In the genomic region with DNA sequence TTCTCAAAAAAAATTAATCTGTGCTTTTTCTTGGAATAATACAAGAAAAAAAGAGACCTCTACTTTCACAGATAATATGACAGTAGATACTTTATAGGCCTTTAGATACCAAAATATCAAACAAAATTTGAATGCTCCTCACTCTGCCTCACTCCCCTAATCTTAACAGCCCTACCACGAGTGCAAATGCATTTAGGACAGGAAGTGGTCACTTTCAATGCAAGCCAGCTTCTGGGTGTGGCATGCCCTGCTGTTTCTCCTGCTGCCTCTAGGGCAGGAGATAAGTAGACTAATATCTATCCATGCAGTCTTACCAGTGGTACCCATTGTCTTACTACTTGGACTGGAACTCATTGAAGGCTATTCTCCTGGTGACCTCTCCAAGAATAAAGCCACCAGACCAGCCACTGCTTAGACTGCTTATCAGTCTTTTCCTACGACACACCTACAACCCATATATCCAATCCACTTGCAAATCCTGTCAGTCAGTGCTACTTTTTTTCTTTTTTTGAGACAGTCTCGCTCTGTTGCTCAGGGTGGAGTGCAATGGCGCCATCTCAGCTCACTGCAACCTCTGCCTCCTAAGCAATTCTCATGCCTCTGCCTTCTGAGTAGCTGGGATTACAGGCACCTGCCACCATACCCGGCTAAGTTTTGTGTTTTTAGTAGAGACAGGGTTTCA, we compare ENCODE assay signal across 9 cellular contexts. TPM values are rescaled to one million over a fixed set of nuclear protein-coding genes. Genes with fewer than 3 reads are reported as not detected.
A peak's percentile ranks its signal among the peaks of the same experiment; 100 is the strongest.
DNase-seq lines count a peak whose midpoint lies in the region; ATAC-seq lines count a peak whose summit lies in the region.
"Had no signal": no experiment of that assay in that cellular context is flagged by ENCODE, and none has a peak within 500 bp of the region (broad histone marks: within the 10 kb centered on the region; RNA-seq: fewer than 3 reads in every experiment).

No MANE protein-coding gene starts in this region.

- peak; percentile 98 for ATAC-seq in GM19452 (IDR thresholded peaks at IDR 0.05; ENCODE audit: unreplicated experiment)
- peak; percentile 99 for ATAC-seq in HG03342 (IDR thresholded peaks at IDR 0.05; ENCODE audit: unreplicated experiment)

- 0 out of 2 replicates have a peak, but pooled peaks cover 3% of the 10 kb centered on the region for H3K27me3 ChIP-seq in SJCRH30
- H3K27me3 ChIP-seq: BLaER1 treated with 17β-estradiol and CSF1 and Interleukin-3, amounts not matched to agents 10 nM and 100 nM had no signal

- H3K9me3 ChIP-seq in SJCRH30 (replicated peaks) = no peaks in the 10 kb centered on the region
- H3K9me3 ChIP-seq: BLaER1 treated with 17β-estradiol and CSF1 and Interleukin-3, amounts not matched to agents 10 nM and 100 nM had no signal

- H3K4me1 ChIP-seq in SJCRH30 = no peaks in the 10 kb centered on the region

- no peak overlapping the region for H3K4me3 ChIP-seq in SJCRH30
- H3K4me3 ChIP-seq: BLaER1 treated with 17β-estradiol and CSF1 and Interleukin-3, amounts not matched to agents 10 nM and 100 nM had no signal

- DNase-seq in NCI-H748 (lab: John Stamatoyannopoulos, UW; ENCODE audit: unreplicated experiment) = peak; percentile 65
- no peak for DNase-seq in NCI-H748 treated with DMSO at 0.1 percent for 48 hours (lab: John Stamatoyannopoulos, UW)
- DNase-seq in SJCRH30 = peak; percentile 46 to 56
- DNase-seq in germinal center (ENCODE audit: low spot score) = peak; percentile 26
- DNase-seq in substantia nigra (lab: John Stamatoyannopoulos, UW) = no peak
- no peak for DNase-seq in kidney glomerular epithelial cell (lab: John Stamatoyannopoulos, UW)

- no peaks in the 10 kb centered on the region for H3K36me3 ChIP-seq in SJCRH30
- H3K36me3 ChIP-seq: BLaER1 treated with 17β-estradiol and CSF1 and Interleukin-3, amounts not matched to agents 10 nM and 100 nM had no signal

- H3K27ac ChIP-seq in SJCRH30 (no peak overlapping the region), substantia nigra (ENCODE audit: low read depth, low read length, poor library complexity, severe bottlenecking) (no peak overlapping the region)
- H3K27ac ChIP-seq: BLaER1 treated with 17β-estradiol and CSF1 and Interleukin-3, amounts not matched to agents 10 nM and 100 nM had no signal

RNA-seq across cellular contexts. Expression of a gene that starts 23.0 kb away (rescaled TPM):
- 0.02 TPM in 1 of 2 replicates, not detected in the other for total RNA-seq in SJCRH30 (2014; rRNA removed; shearing (Covaris generic))

RNA-seq across cellular contexts. Expression of a gene that starts 24.3 kb away (rescaled TPM):
- total RNA-seq in SJCRH30 (2014; rRNA removed; shearing (Covaris generic)) = 49.7 and 50.7 TPM in 2 replicates

Comparison
In these comparisons a context has a peak if more than half of its experiments do, and no peak if none do; other contexts are left out.
1. DNase-seq: peak in NCI-H748 (single experiment), SJCRH30 (2 of 2) and germinal center (single experiment); none in NCI-H748 treated with DMSO at 0.1 percent for 48 hours (single experiment), substantia nigra (0 of 49) and kidney glomerular epithelial cell (single experiment).